Comparison of ENCODE assay signal across 19 cellular contexts in genomic region chr15:51799174-51799907, GRCh38.
"Had no signal": no experiment of that assay in that cellular context is flagged by ENCODE, and none has a peak within 500 bp of the region (broad histone marks: within the 10 kb centered on the region; RNA-seq: fewer than 3 reads in every experiment).

No MANE protein-coding gene starts in this region.

- H3K27me3 Mint-ChIP-seq: activated naive CD8-positive, alpha-beta T cell treated with anti-CD3 and anti-CD28 coated beads for 36 hours; effector memory CD8-positive, alpha-beta T cell; naive B cell; T-cell had no signal

- H3K27ac ChIP-seq: gastroesophageal sphincter, heart left ventricle, stomach, suprapubic skin, transverse colon, WERI-Rb-1 had no signal

- H3K9me3 Mint-ChIP-seq: activated naive CD8-positive, alpha-beta T cell treated with anti-CD3 and anti-CD28 coated beads for 36 hours; effector memory CD8-positive, alpha-beta T cell; naive B cell; T-cell had no signal

- H3K4me1 Mint-ChIP-seq: activated naive CD8-positive, alpha-beta T cell treated with anti-CD3 and anti-CD28 coated beads for 36 hours; T-cell had no signal

- H3K27me3 ChIP-seq: dorsolateral prefrontal cortex, gastroesophageal sphincter, heart left ventricle, stomach, suprapubic skin, transverse colon had no signal

- H3K36me3 Mint-ChIP-seq: activated naive CD8-positive, alpha-beta T cell treated with anti-CD3 and anti-CD28 coated beads for 36 hours had no signal

- H3K36me3 ChIP-seq: transverse colon had no signal

- H3K27ac Mint-ChIP-seq: activated CD8-positive, alpha-beta T cell treated with anti-CD3 and anti-CD28 coated beads, Interleukin-2, amount 10 ng/mL, durations not matched to agents 7 days and 5 days; activated naive CD8-positive, alpha-beta T cell treated with anti-CD3 and anti-CD28 coated beads for 36 hours; effector memory CD8-positive, alpha-beta T cell; T-cell had no signal

- H3K9me3 ChIP-seq: gastroesophageal sphincter, heart left ventricle, stomach, suprapubic skin, transverse colon had no signal

- H3K4me3 ChIP-seq: dorsolateral prefrontal cortex, gastroesophageal sphincter, heart left ventricle, stomach, suprapubic skin, transverse colon had no signal

- ATAC-seq: activated CD8-positive, alpha-beta T cell treated with anti-CD3 and anti-CD28 coated beads, Interleukin-2, amount 10 ng/mL, durations not matched to agents 7 days and 5 days; effector memory CD8-positive, alpha-beta T cell; gastroesophageal sphincter; heart left ventricle; T-cell had no signal

- H3K4me1 ChIP-seq: gastroesophageal sphincter, suprapubic skin, transverse colon had no signal

- H3K4me3 Mint-ChIP-seq: activated CD8-positive, alpha-beta T cell treated with anti-CD3 and anti-CD28 coated beads, Interleukin-2, amount 10 ng/mL, durations not matched to agents 7 days and 5 days; activated naive CD8-positive, alpha-beta T cell treated with anti-CD3 and anti-CD28 coated beads for 36 hours; effector memory CD8-positive, alpha-beta T cell; T-cell had no signal

- DNase-seq: activated CD4-positive, alpha-beta T cell treated with anti-CD3 and anti-CD28 coated beads for 1 hour; activated CD4-positive, alpha-beta T cell treated with anti-CD3 and anti-CD28 coated beads, Interleukin-2, amount 50 U/mL, for 1 hour; activated CD8-positive, alpha-beta T cell treated with anti-CD3 and anti-CD28 coated beads, Interleukin-2, amount 10 ng/mL, durations not matched to agents 7 days and 5 days; activated naive CD4-positive, alpha-beta T cell treated with Interleukin-2 at 50 U/mL for 16 hours; activated naive CD8-positive, alpha-beta T cell treated with anti-CD3 and anti-CD28 coated beads for 36 hours; activated T-cell treated with anti-CD3 and anti-CD28 coated beads, Interleukin-2, amount 50 U/mL, for 1 hour; central memory CD4-positive, alpha-beta T cell; dorsolateral prefrontal cortex; effector memory CD8-positive, alpha-beta T cell; heart left ventricle; mesendoderm; naive B cell; stimulated activated CD4-positive, alpha-beta T cell treated with anti-CD3 and anti-CD28 coated beads, Interleukin-12 subunit alpha, Interleukin-12 subunit beta, amount 100 ng/mL, for 4 hours; stomach; T-cell; transverse colon; WERI-Rb-1 had no signal
